Comparison of ENCODE assay signal across 8 cellular contexts in the genomic region with DNA sequence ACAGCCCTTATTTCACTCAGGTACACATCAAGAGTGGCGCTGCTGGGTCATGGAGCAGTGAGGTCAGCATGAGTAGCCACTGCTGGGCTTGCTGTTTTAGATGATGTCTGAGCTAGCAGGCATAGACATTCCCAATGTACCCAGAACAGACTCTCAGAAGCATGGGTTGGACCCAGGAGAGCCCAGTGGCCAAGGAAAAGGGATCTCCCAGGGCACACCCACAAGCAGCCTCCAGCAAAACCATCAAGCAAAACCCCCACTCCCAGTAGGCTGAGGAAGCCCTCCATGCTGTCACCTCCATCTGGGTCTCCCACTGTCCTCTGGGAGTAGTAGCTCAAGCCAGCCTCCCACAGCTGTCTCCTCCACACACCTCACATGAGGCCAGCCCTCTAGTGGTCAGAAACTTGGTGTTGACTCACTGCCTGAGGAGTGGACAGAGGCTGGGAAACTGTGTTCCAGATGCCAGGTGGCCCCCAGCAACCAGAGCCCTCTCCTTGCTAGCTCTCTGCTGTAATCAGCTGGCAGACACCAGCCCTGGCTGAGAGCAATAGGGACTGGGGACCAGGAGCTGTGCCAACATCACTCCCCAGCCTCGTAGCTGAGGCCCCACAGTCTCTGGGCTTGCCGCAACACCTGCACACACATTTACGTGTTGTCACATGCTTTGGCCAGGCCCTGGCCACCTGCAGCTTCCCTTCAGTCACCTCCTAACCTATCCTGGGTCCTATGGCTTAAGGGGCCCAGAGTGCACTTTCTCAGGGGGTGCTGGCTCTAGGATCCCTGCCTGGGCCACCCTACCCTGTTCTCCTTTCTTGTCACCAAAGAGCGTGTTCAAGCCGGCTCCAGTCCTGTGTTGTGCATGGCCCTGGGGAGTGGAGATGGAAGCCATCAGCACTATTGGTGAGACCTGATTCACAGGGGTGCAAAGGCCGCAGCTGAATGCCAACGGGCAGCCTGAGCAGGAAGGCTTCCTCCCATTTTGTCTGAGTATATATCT. TPM values are rescaled to one million over a fixed set of nuclear protein-coding genes. Genes with fewer than 3 reads are reported as not detected.
DNase-seq lines count a peak whose midpoint lies in the region; ATAC-seq and TF ChIP-seq lines count a peak whose summit lies in the region.

No MANE protein-coding gene starts in this region.

- no peak overlapping the region for H3K4me3 ChIP-seq in Panc1 (ENCODE audit: low read depth in 2 of 2, low read length in 2 of 2)
- no peak overlapping the region for H3K4me3 ChIP-seq in colonic mucosa
- no peak overlapping the region for H3K4me3 ChIP-seq in upper lobe of left lung

- CTCF ChIA-PET in Panc1 (lab: Charles Lee): interaction anchor here (0.6 to 1.6 kb wide), 9 partner anchors 8 to 1301 kb away, joined by 3 to 22 read pairs (median 6); a partner anchor contains a TSS

- WGBS in upper lobe of left lung, 2 donors: 80 to 82% methylated on average over 7 to 8 of the region's 8 CpGs

- BruUV-seq in Panc1 (replicated peaks; lab: Mats Ljungman, UMichigan): no TSS peak

- no peaks in the 10 kb centered on the region for H3K9me3 ChIP-seq in Panc1 (ENCODE audit: control insufficient read depth, insufficient read depth, low read depth, low read length)
- no peaks in the 10 kb centered on the region for H3K9me3 ChIP-seq in colonic mucosa
- no peaks in the 10 kb centered on the region for H3K9me3 ChIP-seq in upper lobe of left lung

- no peak for TF ChIP-seq EP300 in upper lobe of left lung (IDR thresholded peaks at IDR 0.05)

- ATAC-seq in Panc1: peak; percentile 78
- ATAC-seq in upper lobe of left lung (ENCODE audit: low FRiP score in 2 of 2): peak; percentile 28 to 77
- no peak for ATAC-seq in HG02973 (IDR thresholded peaks at IDR 0.05; ENCODE audit: unreplicated experiment)

- no peak for TF ChIP-seq POLR2A in upper lobe of left lung (IDR thresholded peaks at IDR 0.05)

- H3K27ac ChIP-seq in Panc1 (ENCODE audit: low read length): peak overlapping the region; percentile 89
- H3K27ac ChIP-seq in colonic mucosa: peak overlapping the region; percentile 56
- peak overlapping the region; percentile 94 to 99 (median 98) for H3K27ac ChIP-seq in upper lobe of left lung

- in situ Hi-C loops in Panc1 (cut with HindIII; ENCODE audit: low pct_unique_long_range_greater_than_20kb, low sequenced_read_pairs): no loop called here

- H3K36me3 ChIP-seq in Panc1 (ENCODE audit: control insufficient read depth, insufficient read depth, low read length) (0 out of 2 replicates have a peak, but pooled peaks cover 4% of the 10 kb centered on the region), colonic mucosa (peaks cover 9% of the 10 kb centered on the region), upper lobe of left lung (peaks cover under 1 to 17% (median 9%) of the 10 kb centered on the region in 4 donors)

- intact Hi-C loops in Panc1 (cut with micrococcal nuclease; ENCODE audit: unreplicated experiment): no loop called here
- intact Hi-C loops in colonic mucosa (cut with DNase I): no loop called here

- H3K27me3 ChIP-seq in Panc1 (ENCODE audit: control insufficient read depth, insufficient read depth, low read length): no peaks in the 10 kb centered on the region
- no peaks in the 10 kb centered on the region for H3K27me3 ChIP-seq in colonic mucosa
- H3K27me3 ChIP-seq in upper lobe of left lung: no peaks in the 10 kb centered on the region

- peaks cover 29% of the 10 kb centered on the region for H3K4me1 ChIP-seq in Panc1 (ENCODE audit: control insufficient read depth, insufficient read depth, low read length)
- peaks cover 12% of the 10 kb centered on the region for H3K4me1 ChIP-seq in colonic mucosa
- peaks cover 31 to 45% (median 33%) of the 10 kb centered on the region in 4 donors for H3K4me1 ChIP-seq in upper lobe of left lung

- peak overlapping the region in 1 of 2 donors; percentile 53 for H3K9ac ChIP-seq in colonic mucosa (ENCODE audit: low read depth in 2 of 2, low read length in 2 of 2)

- POLR2A ChIA-PET in Panc1 (lab: Charles Lee): interaction anchor here (0.6 to 0.7 kb wide), 2 partner anchors 9 to 31 kb away, joined by 5 to 12 read pairs; no protein-coding TSS in a partner anchor

- TF ChIP-seq CTCF in Panc1 (IDR thresholded peaks at IDR 0.05) (peak; percentile 87), colonic mucosa (IDR thresholded peaks at IDR 0.05) (peak; percentile 67), upper lobe of left lung (IDR thresholded peaks at IDR 0.05) (peak; percentile 46 to 83 (median 79))

- DNase-seq in DMS53 (lab: John Stamatoyannopoulos, UW) (peak; percentile 95), HuH-7.5 (ENCODE audit: low spot score) (peak; percentile 90), Panc1 (ENCODE audit: low read depth, low spot score) (peak; percentile 57), colonic mucosa (peak; percentile 86), lung microvascular endothelial cell (ENCODE audit: low read depth in 2 of 2) (peak; percentile 86 to 87), upper lobe of left lung (peak in 1 of 2 donors; percentile 81), cortex of kidney (lab: John Stamatoyannopoulos, UW) (no peak)

RNA-seq across cellular contexts. Expression of a gene that starts 1.9 kb away (rescaled TPM):
- total RNA-seq in Panc1 (2021; ENCODE audit: unreplicated experiment): 23.1 TPM
- 28.9 TPM for polyA plus RNA-seq in Panc1 (2012; ENCODE audit: insufficient read length)
- total RNA-seq in colonic mucosa: 10 to 100 TPM; 11.7 to 20.2 TPM
- 10.7 and 15.7 TPM in 2 replicates for total RNA-seq in lung microvascular endothelial cell
- 10 to 100 TPM in 5 of 6 donors, 1 to 10 TPM in 1; 9.4 to 20.8 (median 14.7) TPM for total RNA-seq in upper lobe of left lung

RNA-seq across cellular contexts. Expression of a gene that starts 22.3 kb away (rescaled TPM):
- total RNA-seq in Panc1 (2021; ENCODE audit: unreplicated experiment) (170 TPM), colonic mucosa (10 to 100 TPM; 41.9 to 65.5 TPM), lung microvascular endothelial cell (18.3 and 21.4 TPM in 2 replicates), upper lobe of left lung (100 to 1,000 TPM in 3 of 6 donors, 10 to 100 TPM in 3; 45.5 to 151 (median 99.1) TPM)
- 140 TPM for polyA plus RNA-seq in Panc1 (2012; ENCODE audit: insufficient read length)

RNA-seq across cellular contexts. Expression of a gene that starts 28.2 kb away (rescaled TPM):
- 32.3 TPM for total RNA-seq in Panc1 (2021; ENCODE audit: unreplicated experiment)
- 17.9 TPM for polyA plus RNA-seq in Panc1 (2012; ENCODE audit: insufficient read length)
- total RNA-seq in colonic mucosa: 10 to 100 TPM; 46.2 to 70.7 TPM
- total RNA-seq in lung microvascular endothelial cell: 12.4 and 15.9 TPM in 2 replicates
- total RNA-seq in upper lobe of left lung: 10 to 100 TPM; 31.0 to 54.5 (median 39.9) TPM

RNA-seq across cellular contexts. Expression of a gene that starts 31.9 kb away (rescaled TPM):
- 154 TPM for total RNA-seq in Panc1 (2021; ENCODE audit: unreplicated experiment)
- 149 TPM for polyA plus RNA-seq in Panc1 (2012; ENCODE audit: insufficient read length)
- 10 to 100 TPM; 65.6 to 93.3 TPM for total RNA-seq in colonic mucosa
- total RNA-seq in lung microvascular endothelial cell: 51.2 and 76.8 TPM in 2 replicates
- 100 to 1,000 TPM in 2 of 6 donors, 10 to 100 TPM in 4; 56.6 to 125 (median 89.7) TPM for total RNA-seq in upper lobe of left lung

RNA-seq across cellular contexts. Expression of a gene that starts 37.2 kb away (rescaled TPM):
- total RNA-seq in Panc1 (2021; ENCODE audit: unreplicated experiment): 0.41 TPM
- polyA plus RNA-seq in Panc1 (2012; ENCODE audit: insufficient read length): 0.28 TPM
- total RNA-seq in colonic mucosa: not detected
- total RNA-seq in lung microvascular endothelial cell: under 0.01 TPM in 1 of 2 replicates, not detected in the other
- total RNA-seq in upper lobe of left lung: 10 to 100 TPM in 1 of 6 donors, 1 to 10 TPM in 4, under 1 TPM in 1; 0.34 to 15.1 (median 5.4) TPM
